26 cellular contexts compared by ENCODE assay signal in the genomic region with DNA sequence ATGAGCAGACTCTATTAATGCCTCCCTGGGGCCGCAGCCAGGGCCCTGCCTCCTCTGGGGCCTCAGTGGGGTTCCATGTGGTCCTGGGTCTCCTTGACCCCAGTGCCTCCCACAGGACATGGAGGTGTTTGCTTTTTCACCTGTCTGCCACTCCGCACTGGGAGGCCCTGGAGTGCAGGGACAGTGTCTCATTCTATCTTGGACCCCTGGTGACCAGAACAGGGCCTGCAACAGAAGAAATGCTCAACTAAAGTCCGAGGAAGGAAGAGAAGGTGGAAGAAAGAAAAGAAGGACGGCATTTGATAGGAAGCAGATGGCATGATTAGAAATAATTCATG.
"Had no signal": no experiment of that assay in that cellular context is flagged by ENCODE, and none has a peak within 500 bp of the region (broad histone marks: within the 10 kb centered on the region; RNA-seq: fewer than 3 reads in every experiment).

No MANE protein-coding gene starts in this region.

- H3K4me3 Mint-ChIP-seq: activated CD4-positive, alpha-beta T cell treated with anti-CD3 and anti-CD28 coated beads, Interleukin-2, amount 10 ng/mL, durations not matched to agents 24 days and 14 days; activated CD8-positive, alpha-beta T cell treated with anti-CD3 and anti-CD28 coated beads for 36 hours; activated naive CD4-positive, alpha-beta T cell treated with anti-CD3 and anti-CD28 coated beads for 36 hours; activated naive CD8-positive, alpha-beta T cell; activated naive CD8-positive, alpha-beta T cell treated with anti-CD3 and anti-CD28 coated beads, Interleukin-2, amount 50 U/mL, for 24 hours; activated T-helper 1 cell treated with anti-CD3 and anti-CD28 coated beads, Interleukin-12 subunit alpha, Interleukin-12 subunit beta, Interleukin-2, Interleukin-4 antibody, amounts not matched to agents 30 ng/mL and 10 ng/mL and 1 ng/mL, durations not matched to agents 14 hours and 24 hours and 36 hours; brain had no signal

- FAIRE-seq: bronchial epithelial cell had no signal

- DNase-seq: activated CD4-positive, alpha-beta T cell treated with anti-CD3 and anti-CD28 coated beads, Interleukin-2, amount 10 ng/mL, durations not matched to agents 24 days and 14 days; activated CD4-positive, alpha-beta T cell treated with anti-CD3 and anti-CD28 coated beads, Interleukin-2, amount 50 U/mL, for 4 hours; activated gamma-delta T cell treated with Interleukin-2 at 50 U/mL for 16 hours; activated naive CD4-positive, alpha-beta T cell treated with anti-CD3 and anti-CD28 coated beads for 36 hours; activated naive CD8-positive, alpha-beta T cell treated with anti-CD3 and anti-CD28 coated beads, Interleukin-2, amount 50 U/mL, for 24 hours; activated T-cell treated with anti-CD3 and anti-CD28 coated beads, Interleukin-2, amount 50 U/mL, for 1 hour; anterior cingulate cortex; caudate nucleus; NCI-H1417; NCI-H146; NCI-H187; NCI-H2107; NCI-H2171; NCI-H510A; NCI-H526; NCI-H748 treated with DMSO at 0.1 percent for 48 hours; SHP77; SJCRH30; T1000 had no signal

- H3K36me3 Mint-ChIP-seq: activated naive CD8-positive, alpha-beta T cell; brain had no signal

- H3K27ac Mint-ChIP-seq: activated CD4-positive, alpha-beta T cell treated with anti-CD3 and anti-CD28 coated beads, Interleukin-2, amount 10 ng/mL, durations not matched to agents 24 days and 14 days; activated CD8-positive, alpha-beta T cell treated with anti-CD3 and anti-CD28 coated beads for 36 hours; activated naive CD4-positive, alpha-beta T cell treated with anti-CD3 and anti-CD28 coated beads for 36 hours; activated naive CD8-positive, alpha-beta T cell; activated naive CD8-positive, alpha-beta T cell treated with anti-CD3 and anti-CD28 coated beads, Interleukin-2, amount 50 U/mL, for 24 hours; brain had no signal

- H3K9me3 Mint-ChIP-seq: activated CD4-positive, alpha-beta T cell treated with anti-CD3 and anti-CD28 coated beads, Interleukin-2, amount 10 ng/mL, durations not matched to agents 24 days and 14 days; activated CD8-positive, alpha-beta T cell treated with anti-CD3 and anti-CD28 coated beads for 36 hours; activated naive CD4-positive, alpha-beta T cell treated with anti-CD3 and anti-CD28 coated beads for 36 hours; activated naive CD8-positive, alpha-beta T cell treated with anti-CD3 and anti-CD28 coated beads, Interleukin-2, amount 50 U/mL, for 24 hours; activated T-helper 1 cell treated with anti-CD3 and anti-CD28 coated beads, Interleukin-12 subunit alpha, Interleukin-12 subunit beta, Interleukin-2, Interleukin-4 antibody, amounts not matched to agents 30 ng/mL and 10 ng/mL and 1 ng/mL, durations not matched to agents 14 hours and 24 hours and 36 hours; brain had no signal

- H3K27me3 Mint-ChIP-seq: brain had no signal

- H3K27ac ChIP-seq: SJCRH30, SK-N-MC, WERI-Rb-1 had no signal

- H3K4me1 Mint-ChIP-seq: brain had no signal

- H3K4me3 ChIP-seq: SJCRH30, SK-N-MC had no signal

- H3K36me3 ChIP-seq: SJCRH30, WERI-Rb-1 had no signal

- H3K9me3 ChIP-seq: SJCRH30 had no signal

- H3K4me1 ChIP-seq: SJCRH30 had no signal
